Comparison of ENCODE assay signal across 2 cellular contexts in genomic region chr7:2162959-2163358, GRCh38.
TF ChIP-seq lines count a peak whose summit lies in the region.

No MANE protein-coding gene starts in this region.

TF ChIP-seq in HepG2, 621 proteins besides CTCF, POLR2A, EP300 and RAD21 (continued from another document):
- TF ChIP-seq ZFYVE20 (CRISPR knock-in tag; IDR thresholded peaks at IDR 0.05; ENCODE audit: borderline replicate concordance, low read depth) (no peak), RXRA (CRISPR knock-in tag; IDR thresholded peaks at IDR 0.05) (no peak), GATAD2A (CRISPR knock-in tag; IDR thresholded peaks at IDR 0.05) (no peak), ZNF121 (CRISPR knock-in tag; IDR thresholded peaks at IDR 0.05) (no peak)

TF ChIP-seq in SK-N-SH, 30 proteins besides CTCF, POLR2A, EP300 and RAD21 (continued from another document):
- TF ChIP-seq GABPA (IDR thresholded peaks at IDR 0.05; ENCODE audit: low read depth), result no peak
- 0 out of 2 replicates have a peak, but pooled peaks have one; percentile 29 for TF ChIP-seq RCOR1 (IDR thresholded peaks at IDR 0.05; ENCODE audit: low read length)
- TF ChIP-seq GATA2 (CRISPR knock-in tag; IDR thresholded peaks at IDR 0.05), result no peak
- TF ChIP-seq REST (IDR thresholded peaks at IDR 0.05; ENCODE audit: low read depth, low read length), result no peak
- no peak for TF ChIP-seq RFX5 (IDR thresholded peaks at IDR 0.05; ENCODE audit: low read length)
- no peak for TF ChIP-seq NFIC (IDR thresholded peaks at IDR 0.05; ENCODE audit: borderline replicate concordance)
- TF ChIP-seq MAX (IDR thresholded peaks at IDR 0.05; ENCODE audit: low read depth), result no peak
